In the genomic region with DNA sequence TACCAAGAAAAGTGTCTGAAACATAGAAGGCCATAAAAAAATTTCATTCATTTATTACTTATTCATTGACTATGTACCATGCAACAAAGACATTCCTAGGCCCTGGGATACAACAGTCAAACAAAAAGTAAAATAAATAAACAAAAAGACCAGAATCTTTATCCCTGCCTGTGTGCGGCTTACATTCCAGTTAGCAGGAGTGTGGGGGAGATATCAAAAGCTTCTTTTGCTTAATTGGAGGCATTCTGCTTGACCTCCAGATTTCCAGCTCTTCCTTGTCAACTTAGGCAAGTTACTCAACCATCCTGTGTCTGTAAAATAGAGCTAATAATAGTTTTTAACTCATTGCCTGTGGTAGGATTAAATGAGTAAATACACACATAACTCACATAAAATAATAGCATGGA, we compare ENCODE assay signal across 22 cellular contexts.
A peak's percentile ranks its signal among the peaks of the same experiment; 100 is the strongest.
DNase-seq lines count a peak whose midpoint lies in the region; ATAC-seq and TF ChIP-seq lines count a peak whose summit lies in the region.
"Had no signal": no experiment of that assay in that cellular context is flagged by ENCODE, and none has a peak within 500 bp of the region (broad histone marks: within the 10 kb centered on the region; RNA-seq: fewer than 3 reads in every experiment).

No MANE protein-coding gene starts in this region.

- no peak for ATAC-seq in HG02610 (IDR thresholded peaks at IDR 0.05; ENCODE audit: unreplicated experiment)
- no peak for ATAC-seq in GM21367 (IDR thresholded peaks at IDR 0.05; ENCODE audit: unreplicated experiment)
- ATAC-seq: activated CD4-positive, alpha-beta T cell treated with anti-CD3 and anti-CD28 coated beads for 36 hours; activated naive CD4-positive, alpha-beta T cell treated with anti-CD3 and anti-CD28 coated beads, Interleukin-2, amount 50 U/mL, for 72 hours; foreskin keratinocyte; K562; natural killer cell treated with Interleukin-12 subunit alpha and Interleukin-12 subunit beta and Interleukin-15 and Interleukin-18, amount 100 ng/mL, for 72 hours; stimulated activated naive CD8-positive, alpha-beta T cell treated with anti-CD3 and anti-CD28 coated beads, Interleukin-15, Interleukin-2, amounts not matched to agents 100 U/mL and 50 U/mL, for 24 hours had no signal

- H3K4me1 Mint-ChIP-seq in HFFc6 (ENCODE audit: low read depth): peaks cover 78% of the 10 kb centered on the region
- H3K4me1 Mint-ChIP-seq in chondrocyte (ENCODE audit: low read depth): peaks cover 42% of the 10 kb centered on the region
- H3K4me1 Mint-ChIP-seq: activated CD4-positive, alpha-beta T cell treated with anti-CD3 and anti-CD28 coated beads for 36 hours had no signal

- peak; percentile 72 for DNase-seq in HFFc6
- no peak for DNase-seq in chondrocyte (ENCODE audit: low spot score)
- DNase-seq in lung microvascular endothelial cell (ENCODE audit: low read depth in 2 of 2): peak; percentile 56 to 63
- DNase-seq in activated CD4-positive, alpha-beta T cell treated with anti-CD3 and anti-CD28 coated beads for 48 hours: no peak
- DNase-seq in activated CD4-positive, alpha-beta T cell treated with anti-CD3 and anti-CD28 coated beads, Interleukin-2, amount 50 U/mL, for 48 hours: no peak
- DNase-seq: activated CD4-positive, alpha-beta T cell treated with anti-CD3 and anti-CD28 coated beads for 36 hours; colonic mucosa; foreskin keratinocyte; hypothalamus; mammary epithelial cell; NCI-H1694; NCI-H774; Right ventricle myocardium superior; stimulated activated CD4-positive, alpha-beta T cell treated with anti-CD3 and anti-CD28 coated beads, Interleukin-1b, Interleukin-23, amount 100 ng/mL, for 48 hours; stimulated activated naive CD8-positive, alpha-beta T cell treated with anti-CD3 and anti-CD28 coated beads, Interleukin-15, Interleukin-2, amounts not matched to agents 100 U/mL and 50 U/mL, for 24 hours; transverse colon had no signal

- H3K9me3 Mint-ChIP-seq in HFFc6 (no peaks in the 10 kb centered on the region), chondrocyte (ENCODE audit: low read depth) (no peaks in the 10 kb centered on the region)
- H3K9me3 Mint-ChIP-seq: brain had no signal

- H3K4me3 Mint-ChIP-seq in HFFc6 (no peak overlapping the region; the same call in 1 of the 2 replicates), chondrocyte (ENCODE audit: unreplicated experiment) (no peak overlapping the region)
- H3K4me3 Mint-ChIP-seq: activated CD4-positive, alpha-beta T cell treated with anti-CD3 and anti-CD28 coated beads for 36 hours; brain; natural killer cell treated with Interleukin-12 subunit alpha and Interleukin-12 subunit beta and Interleukin-15 and Interleukin-18, amount 100 ng/mL, for 72 hours had no signal

- no peak for TF ChIP-seq CTCF in HFFc6 (IDR thresholded peaks at IDR 0.05)
- no peak for TF ChIP-seq CTCF in chondrocyte (IDR thresholded peaks at IDR 0.05)

- H3K27ac Mint-ChIP-seq in HFFc6 (peak overlapping the region; percentile 28), chondrocyte (ENCODE audit: unreplicated experiment) (peak overlapping the region; percentile 37)
- H3K27ac Mint-ChIP-seq: activated CD4-positive, alpha-beta T cell treated with anti-CD3 and anti-CD28 coated beads for 36 hours; activated naive CD4-positive, alpha-beta T cell treated with anti-CD3 and anti-CD28 coated beads, Interleukin-2, amount 50 U/mL, for 72 hours; brain; natural killer cell treated with Interleukin-12 subunit alpha and Interleukin-12 subunit beta and Interleukin-15 and Interleukin-18, amount 100 ng/mL, for 72 hours had no signal

- H3K36me3 Mint-ChIP-seq in HFFc6 (ENCODE audit: low read depth): no peaks in the 10 kb centered on the region
- H3K36me3 Mint-ChIP-seq in chondrocyte (ENCODE audit: low read depth): no peaks in the 10 kb centered on the region
- H3K36me3 Mint-ChIP-seq: activated naive CD4-positive, alpha-beta T cell treated with anti-CD3 and anti-CD28 coated beads, Interleukin-2, amount 50 U/mL, for 72 hours; brain had no signal

- peaks cover 3% of the 10 kb centered on the region; the same call in 1 of the 2 replicates for H3K27me3 Mint-ChIP-seq in HFFc6 (ENCODE audit: insufficient read depth)
- H3K27me3 Mint-ChIP-seq in chondrocyte (ENCODE audit: low read depth): no peaks in the 10 kb centered on the region
- H3K27me3 Mint-ChIP-seq: activated CD4-positive, alpha-beta T cell treated with anti-CD3 and anti-CD28 coated beads for 36 hours; brain; natural killer cell treated with Interleukin-12 subunit alpha and Interleukin-12 subunit beta and Interleukin-15 and Interleukin-18, amount 100 ng/mL, for 72 hours had no signal

Comparison
In these comparisons a context has a peak if more than half of its experiments do, and no peak if none do; other contexts are left out.
1. DNase-seq: peak in HFFc6 (single experiment) and lung microvascular endothelial cell (2 of 2); none in chondrocyte (single experiment), activated CD4-positive, alpha-beta T cell treated with anti-CD3 and anti-CD28 coated beads for 48 hours (single experiment) and activated CD4-positive, alpha-beta T cell treated with anti-CD3 and anti-CD28 coated beads, Interleukin-2, amount 50 U/mL, for 48 hours (0 of 2).